15 cellular contexts compared by ENCODE assay signal in genomic region chr13:31927219-31927653, GRCh38.
DNase-seq lines count a peak whose midpoint lies in the region; ATAC-seq, FAIRE-seq and TF ChIP-seq lines count a peak whose summit lies in the region.
"Had no signal": no experiment of that assay in that cellular context is flagged by ENCODE, and none has a peak within 500 bp of the region (broad histone marks: within the 10 kb centered on the region; RNA-seq: fewer than 3 reads in every experiment).

No MANE protein-coding gene starts in this region.

- H3K36me3 ChIP-seq in hepatocyte (replicated peaks; ENCODE audit: insufficient read depth, low read depth) (no peaks in the 10 kb centered on the region), pancreas (no peaks in the 10 kb centered on the region), adrenal gland (replicated peaks in 1 of 2) (no peaks in the 10 kb centered on the region), Karpas-422 (ENCODE audit: insufficient read depth, low read length) (no peaks in the 10 kb centered on the region)

- WGBS in hepatocyte (ENCODE audit: low lambda C conversion rate, missing lambda C conversion rate): 50% methylated on average over 5 of the region's 5 CpGs
- WGBS in pancreas, 2 donors: 10 to 19% methylated on average over 5 of the region's 5 CpGs
- 87 to 94% (median 90%) methylated on average over 5 of the region's 5 CpGs for WGBS in adrenal gland, 4 donors

- H3K27me3 ChIP-seq in hepatocyte: no peaks in the 10 kb centered on the region
- H3K27me3 ChIP-seq in pancreas: no peaks in the 10 kb centered on the region
- no peaks in the 10 kb centered on the region for H3K27me3 ChIP-seq in adrenal gland
- H3K27me3 ChIP-seq in Karpas-422 (ENCODE audit: low read length): no peaks in the 10 kb centered on the region
- H3K27me3 ChIP-seq: testis had no signal

- no peak overlapping the region for H3K9ac ChIP-seq in Karpas-422 (ENCODE audit: low read length)

- no peaks in the 10 kb centered on the region for H4K20me1 ChIP-seq in hepatocyte (ENCODE audit: insufficient read depth, poor library complexity, severe bottlenecking)
- no peaks in the 10 kb centered on the region for H4K20me1 ChIP-seq in Karpas-422 (ENCODE audit: insufficient read depth, low read depth, low read length)

- no peaks in the 10 kb centered on the region for H3K9me3 ChIP-seq in hepatocyte (ENCODE audit: low read depth)
- H3K9me3 ChIP-seq in pancreas: no peaks in the 10 kb centered on the region
- H3K9me3 ChIP-seq in adrenal gland (replicated peaks in 1 of 3): no peaks in the 10 kb centered on the region
- H3K9me3 ChIP-seq in Karpas-422 (ENCODE audit: low read length): no peaks in the 10 kb centered on the region
- H3K9me3 ChIP-seq: testis had no signal

- H2AFZ ChIP-seq in hepatocyte: no peak overlapping the region
- no peak overlapping the region for H2AFZ ChIP-seq in Karpas-422 (ENCODE audit: low read length)

- H3K27ac ChIP-seq in hepatocyte: no peak overlapping the region
- H3K27ac ChIP-seq in pancreas: peak overlapping the region; percentile 27 to 84 (median 69)
- H3K27ac ChIP-seq in adrenal gland: no peak overlapping the region
- no peak overlapping the region for H3K27ac ChIP-seq in Karpas-422 (ENCODE audit: low read length)
- H3K27ac ChIP-seq: testis had no signal

- DNase-seq in NCI-H1417 (lab: John Stamatoyannopoulos, UW) (peak in 2 of 3 experiments; percentile 21 to 58), NCI-H1417 treated with DMSO at 0.1 percent for 48 hours (lab: John Stamatoyannopoulos, UW) (no peak), NCI-H69 (lab: John Stamatoyannopoulos, UW) (peak; percentile 77), hepatocyte (ENCODE audit: low spot score) (peak; percentile 20), pancreas (peak in 4 of 6 donors; percentile 30 to 64 (median 54)), adrenal gland (no peak), Karpas-422 (no peak)
- DNase-seq: activated CD4-positive, alpha-beta T cell treated with anti-CD3 and anti-CD28 coated beads for 4 hours; GF-D8; NCI-H1436 treated with DMSO at 0.1 percent for 48 hours; SIG-M5; testis had no signal

- no peaks in the 10 kb centered on the region for H3K4me1 ChIP-seq in hepatocyte (ENCODE audit: insufficient read depth)
- H3K4me1 ChIP-seq in pancreas: peaks cover 26 to 56% (median 47%) of the 10 kb centered on the region in 3 donors
- H3K4me1 ChIP-seq in adrenal gland (replicated peaks in 1 of 2): peaks cover 0 to 12% of the 10 kb centered on the region in 2 donors
- H3K4me1 ChIP-seq in Karpas-422 (ENCODE audit: low read length): no peaks in the 10 kb centered on the region

- TF ChIP-seq CTCF in hepatocyte (IDR thresholded peaks at IDR 0.05; ENCODE audit: poor library complexity): no peak
- no peak for TF ChIP-seq CTCF in pancreas (IDR thresholded peaks at IDR 0.05)
- no peak for TF ChIP-seq CTCF in adrenal gland (IDR thresholded peaks at IDR 0.05)

- TF ChIP-seq POLR2A in adrenal gland (IDR thresholded peaks at IDR 0.05): no peak

- H3K4me3 ChIP-seq in hepatocyte: no peak overlapping the region
- H3K4me3 ChIP-seq in pancreas: peak overlapping the region in 2 of 4 donors; percentile 20 to 22
- no peak overlapping the region for H3K4me3 ChIP-seq in adrenal gland
- no peak overlapping the region for H3K4me3 ChIP-seq in Karpas-422 (ENCODE audit: low read length)
- H3K4me3 ChIP-seq: testis had no signal

- FAIRE-seq in pancreas (lab: Jason Lieb, UNC): no peak
- FAIRE-seq: bronchial epithelial cell, endometrium had no signal

- peak; percentile 85 to 94 (median 90) for ATAC-seq in pancreas
- no peak for ATAC-seq in HG03159 (IDR thresholded peaks at IDR 0.05; ENCODE audit: unreplicated experiment)

- H3K4me2 ChIP-seq in hepatocyte (peak overlapping the region; percentile 41), Karpas-422 (ENCODE audit: low read depth, low read length, poor library complexity, severe bottlenecking) (no peak overlapping the region)

- H3K9me2 ChIP-seq in hepatocyte (replicated peaks; ENCODE audit: insufficient read depth) (no peaks in the 10 kb centered on the region), Karpas-422 (replicated peaks; ENCODE audit: insufficient read depth, low read length) (no peaks in the 10 kb centered on the region)

- intact Hi-C loops in pancreas (cut with DNase I) (no loop called here), adrenal gland (cut with DNase I) (no loop called here)

- no peaks in the 10 kb centered on the region for H3K79me2 ChIP-seq in hepatocyte
- H3K79me2 ChIP-seq in Karpas-422 (ENCODE audit: low read length): no peaks in the 10 kb centered on the region

Comparison
In these comparisons a context has a peak if more than half of its experiments do, and no peak if none do; other contexts are left out.
1. DNase-seq: peak in NCI-H1417 (2 of 3), NCI-H69 (single experiment), hepatocyte (single experiment) and pancreas (4 of 6); none in NCI-H1417 treated with DMSO at 0.1 percent for 48 hours (single experiment), adrenal gland (0 of 7) and Karpas-422 (single experiment).
2. H3K27ac ChIP-seq: peak in pancreas (4 of 4); none in hepatocyte (single experiment), adrenal gland (0 of 5) and Karpas-422 (single experiment).